2 cellular contexts compared by ENCODE assay signal in genomic region chr5:168423971-168424370, GRCh38.
TF ChIP-seq lines count a peak whose summit lies in the region.

No MANE protein-coding gene starts in this region.

TF ChIP-seq in A549, 52 proteins besides CTCF, POLR2A, EP300 and RAD21:
- TF ChIP-seq RARB (CRISPR knock-in tag; IDR thresholded peaks at IDR 0.05) (no peak), CBX2 (IDR thresholded peaks at IDR 0.05; ENCODE audit: borderline replicate concordance, low read depth) (no peak), FOSL2 (IDR thresholded peaks at IDR 0.05) (no peak), FOSL2 (CRISPR knock-in tag; IDR thresholded peaks at IDR 0.05) (no peak), JUNB (IDR thresholded peaks at IDR 0.05) (no peak), CBX8 (IDR thresholded peaks at IDR 0.05) (no peak), FOSB (CRISPR knock-in tag; IDR thresholded peaks at IDR 0.05) (no peak), TFCP2L1 (CRISPR knock-in tag; IDR thresholded peaks at IDR 0.05) (no peak), POLR2AphosphoS2 (conservative IDR thresholded peaks at IDR 0.05; ENCODE audit: low read length) (no peak), HOXB13 (CRISPR knock-in tag; IDR thresholded peaks at IDR 0.05; ENCODE audit: low read depth) (no peak), PHF8 (IDR thresholded peaks at IDR 0.05; ENCODE audit: borderline replicate concordance, low read depth) (no peak)
TF ChIP-seq in A549: peak in this region for 0.

TF ChIP-seq in IMR-90, 13 proteins besides CTCF, POLR2A, EP300 and RAD21:
- TF ChIP-seq MXI1 (IDR thresholded peaks at IDR 0.05; ENCODE audit: borderline replicate concordance, low read depth, low read length), result no peak
- TF ChIP-seq MAZ (IDR thresholded peaks at IDR 0.05; ENCODE audit: borderline replicate concordance, low read depth, low read length), result no peak
- no peak for TF ChIP-seq RCOR1 (IDR thresholded peaks at IDR 0.05; ENCODE audit: insufficient replicate concordance, low read length)
- TF ChIP-seq ELK1 (IDR thresholded peaks at IDR 0.05; ENCODE audit: borderline replicate concordance, low read depth, low read length), result no peak
- no peak for TF ChIP-seq CHD1 (IDR thresholded peaks at IDR 0.05; ENCODE audit: low read depth, low read length)
- no peak for TF ChIP-seq MAFK (IDR thresholded peaks at IDR 0.05; ENCODE audit: low read depth, low read length)
- TF ChIP-seq FOS (IDR thresholded peaks at IDR 0.05; ENCODE audit: low read depth, low read length), result no peak
- TF ChIP-seq NFE2L2 (IDR thresholded peaks at IDR 0.05; ENCODE audit: low read depth, low read length), result no peak
- TF ChIP-seq RFX5 (IDR thresholded peaks at IDR 0.05; ENCODE audit: low read depth, low read length), result no peak
- TF ChIP-seq SMC3 (IDR thresholded peaks at IDR 0.05; ENCODE audit: low read depth, low read length), result no peak
- no peak for TF ChIP-seq USF2 (IDR thresholded peaks at IDR 0.05; ENCODE audit: low read depth, low read length)
- no peak for TF ChIP-seq BHLHE40 (IDR thresholded peaks at IDR 0.05; ENCODE audit: low read depth, low read length)
- TF ChIP-seq CEBPB (IDR thresholded peaks at IDR 0.05; ENCODE audit: low read depth, low read length), result no peak
